ENCODE assay signal across 9 cellular contexts in the genomic region with DNA sequence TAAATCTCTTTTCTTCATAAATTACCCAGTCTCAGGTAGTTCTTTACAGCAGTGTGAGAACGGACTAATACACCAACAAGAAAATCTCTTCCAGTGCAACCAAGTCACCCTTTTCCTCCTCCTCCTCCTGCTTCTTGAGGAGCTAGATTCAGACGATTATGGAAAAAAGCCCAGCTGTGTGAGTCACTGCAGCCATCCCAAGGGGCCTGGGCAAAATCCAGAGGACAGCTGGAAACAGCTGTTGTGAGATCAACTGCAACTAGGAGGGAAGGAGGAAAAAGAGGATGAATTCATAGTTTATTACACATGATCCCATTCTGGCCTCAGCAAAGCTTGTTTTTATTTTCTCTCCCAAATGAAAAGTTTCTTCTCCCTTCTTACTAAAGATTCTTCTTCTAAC. TPM values are rescaled to one million over a fixed set of nuclear protein-coding genes. Genes with fewer than 3 reads are reported as not detected.
A peak's percentile ranks its signal among the peaks of the same experiment; 100 is the strongest.
DNase-seq lines count a peak whose midpoint lies in the region; ATAC-seq and TF ChIP-seq lines count a peak whose summit lies in the region.
"Had no signal": no experiment of that assay in that cellular context is flagged by ENCODE, and none has a peak within 500 bp of the region (broad histone marks: within the 10 kb centered on the region; RNA-seq: fewer than 3 reads in every experiment).

No MANE protein-coding gene starts in this region.

- peak in 1 of 2 donors; percentile 81 for TF ChIP-seq EP300 in tibial nerve (IDR thresholded peaks at IDR 0.05)

- DNase-seq in dermis blood vessel endothelial cell (peak; percentile 71), lung (ENCODE audit: low spot score) (peak; percentile 51), tibial nerve (ENCODE audit: low spot score in 2 of 2) (peak; percentile 62 to 75), HAP-1 (ENCODE audit: low spot score in 2 of 2) (no peak), ACHN (no peak)
- DNase-seq: NCI-H82 had no signal

- H3K4me3 ChIP-seq in HUES6 (ENCODE audit: low read depth, low read length) (no peak overlapping the region), lung (no peak overlapping the region), tibial nerve (no peak overlapping the region), HAP-1 (no peak overlapping the region)

- H3K4me1 ChIP-seq in HUES6 (ENCODE audit: control insufficient read depth, insufficient read depth, low read length) (peaks cover 15% of the 10 kb centered on the region; the same call in 1 of the 2 replicates), lung (ENCODE audit: control insufficient read depth in 2 of 2, insufficient read depth in 2 of 2, low read length in 2 of 2) (peaks cover 7 to 25% of the 10 kb centered on the region in 2 donors), tibial nerve (peaks cover 0 to 55% (median 13%) of the 10 kb centered on the region in 4 donors), HAP-1 (no peaks in the 10 kb centered on the region)

- 53 to 66% methylated on average over 2 of the region's 2 CpGs for WGBS in lung, 2 donors
- 22 to 29% methylated on average over 2 of the region's 2 CpGs for WGBS in tibial nerve, 2 donors

- H3K9me3 ChIP-seq in HUES6 (ENCODE audit: control insufficient read depth, insufficient read depth, low read depth, low read length) (peaks cover 6% of the 10 kb centered on the region; the same call in 1 of the 2 replicates), lung (ENCODE audit: control insufficient read depth in 2 of 2, insufficient read depth in 1 of 2, low read length in 1 of 2) (no peaks in the 10 kb centered on the region), tibial nerve (no peaks in the 10 kb centered on the region), HAP-1 (no peaks in the 10 kb centered on the region)

- H3K27me3 ChIP-seq in HUES6 (ENCODE audit: control insufficient read depth, insufficient read depth, low read length) (no peaks in the 10 kb centered on the region), lung (ENCODE audit: control insufficient read depth, insufficient read depth) (no peaks in the 10 kb centered on the region), tibial nerve (no peaks in the 10 kb centered on the region), HAP-1 (ENCODE audit: low read depth) (no peaks in the 10 kb centered on the region)

- TF ChIP-seq POLR2A in tibial nerve (IDR thresholded peaks at IDR 0.05) = no peak

- in situ Hi-C loops in HAP-1 (cut with MboI; ENCODE audit: low sequenced_read_pairs) (no loop called here), ACHN (cut with HindIII; ENCODE audit: low pct_ligation_motif_present, low pct_unique_long_range_greater_than_20kb, low sequenced_read_pairs) (no loop called here)

- H3K27ac ChIP-seq in HUES6 (ENCODE audit: low read depth, low read length) (peak overlapping the region; percentile 3; the same call in 1 of the 2 replicates), lung (ENCODE audit: low read depth in 1 of 2, low read length in 1 of 2) (peak overlapping the region in 1 of 2 donors; percentile 17), tibial nerve (peak overlapping the region; percentile 34 to 81 (median 54))

- H3K9ac ChIP-seq in HUES6 (ENCODE audit: low read length) = no peak overlapping the region

- peak; percentile 41 for ATAC-seq in lung (ENCODE audit: insufficient read depth, low FRiP score)
- no peak for ATAC-seq in activated CD4-positive, CD25-positive, alpha-beta regulatory T cell treated with anti-CD3 and anti-CD28 coated beads, Interleukin-2, amount 50 U/mL, for 24 hours
- ATAC-seq in GM18502 (IDR thresholded peaks at IDR 0.05; ENCODE audit: poor library complexity, unreplicated experiment) = no peak

- TF ChIP-seq CTCF in lung (IDR thresholded peaks at IDR 0.05; ENCODE audit: control extremely low read depth, extremely low read depth) (no peak), tibial nerve (IDR thresholded peaks at IDR 0.05) (no peak)

- H3K36me3 ChIP-seq in HUES6 (ENCODE audit: control insufficient read depth, insufficient read depth, low read length) (no peaks in the 10 kb centered on the region), lung (ENCODE audit: control insufficient read depth in 2 of 2, insufficient read depth in 2 of 2, low read length in 2 of 2) (no peaks in the 10 kb centered on the region), tibial nerve (no peaks in the 10 kb centered on the region), HAP-1 (replicated peaks) (no peaks in the 10 kb centered on the region; the same call in 1 of the 2 replicates)

RNA-seq across cellular contexts. Expression of a gene that starts 32.9 kb away (rescaled TPM):
- total RNA-seq in dermis blood vessel endothelial cell (107 and 149 TPM in 2 replicates), lung (100 to 1,000 TPM in 1 of 2 donors, 10 to 100 TPM in 1; 63.3 to 195 TPM), tibial nerve (10 to 100 TPM; 50.2 to 75.6 (median 71.4) TPM)
- 10 to 100 TPM; 16.5 to 23.4 TPM for polyA plus RNA-seq in lung

Comparison
In these comparisons a context has a peak if more than half of its experiments do, and no peak if none do; other contexts are left out.
1. DNase-seq: peak in dermis blood vessel endothelial cell (single experiment), lung (single experiment) and tibial nerve (2 of 2); none in HAP-1 (0 of 2) and ACHN (single experiment).